In genomic region chr11:118003021-118003423, GRCh38 we compare ENCODE assay signal across 12 cellular contexts. TPM values are rescaled to one million over a fixed set of nuclear protein-coding genes. Genes with fewer than 3 reads are reported as not detected.
DNase-seq lines count a peak whose midpoint lies in the region; ATAC-seq and TF ChIP-seq lines count a peak whose summit lies in the region.
"Had no signal": no experiment of that assay in that cellular context is flagged by ENCODE, and none has a peak within 500 bp of the region (broad histone marks: within the 10 kb centered on the region; RNA-seq: fewer than 3 reads in every experiment).

No MANE protein-coding gene starts in this region.

- H3K4me1 Mint-ChIP-seq in activated naive CD4-positive, alpha-beta T cell treated with anti-CD3 and anti-CD28 coated beads for 36 hours (ENCODE audit: low read depth), result peaks cover 68% of the 10 kb centered on the region

- CTCF ChIA-PET in activated naive CD4-positive, alpha-beta T cell treated with anti-CD3 and anti-CD28 coated beads for 36 hours (lab: Charles Lee), result interaction anchor here (0.8 to 5.9 kb wide), 7 partner anchors 12 to 186 kb away, joined by 3 to 26 read pairs (median 4); no protein-coding TSS in a partner anchor

- H3K9ac ChIP-seq in mesenchymal stem cell (ENCODE audit: low read length), result peak overlapping the region; percentile 40
- H3K9ac ChIP-seq: KMS-11 had no signal

- ATAC-seq in GM19328 (IDR thresholded peaks at IDR 0.05; ENCODE audit: unreplicated experiment), result no peak
- no peak for ATAC-seq in GM18868 (IDR thresholded peaks at IDR 0.05; ENCODE audit: unreplicated experiment)

- H2BK15ac ChIP-seq in mesenchymal stem cell (ENCODE audit: low read depth, poor library complexity, severe bottlenecking), result no peak overlapping the region

- intact Hi-C loops in activated naive CD4-positive, alpha-beta T cell treated with anti-CD3 and anti-CD28 coated beads for 36 hours (cut with micrococcal nuclease), result loop anchor here (5.0 kb wide), 1 partner anchor 214 kb away; no protein-coding TSS in a partner anchor
- intact Hi-C loops in transverse colon (cut with DNase I; ENCODE audit: low total_unique reads), result no loop called here

- no peak overlapping the region for H4K91ac ChIP-seq in mesenchymal stem cell (ENCODE audit: low read length)

- no peak overlapping the region for H3K4me2 ChIP-seq in mesenchymal stem cell (ENCODE audit: low read length, poor library complexity, severe bottlenecking)
- H3K4me2 ChIP-seq: KMS-11 had no signal

- H3K36me3 Mint-ChIP-seq in activated naive CD4-positive, alpha-beta T cell treated with anti-CD3 and anti-CD28 coated beads for 36 hours (ENCODE audit: low read depth), result peaks cover 4% of the 10 kb centered on the region

- no peaks in the 10 kb centered on the region for H3K4me1 ChIP-seq in mesenchymal stem cell (ENCODE audit: control insufficient read depth, insufficient read depth, low read depth, low read length)
- peaks cover 8 to 23% (median 9%) of the 10 kb centered on the region in 4 donors for H3K4me1 ChIP-seq in transverse colon

- no peak overlapping the region for H3K23ac ChIP-seq in mesenchymal stem cell (ENCODE audit: low read length in 2 of 2)

- H3K27ac ChIP-seq in mesenchymal stem cell (ENCODE audit: low read length, poor library complexity, severe bottlenecking) (no peak overlapping the region), transverse colon (peak overlapping the region; percentile 67 to 82 (median 70))
- H3K27ac ChIP-seq: brain microvascular endothelial cell, KMS-11 had no signal

- no peak for TF ChIP-seq EP300 in transverse colon (IDR thresholded peaks at IDR 0.05; ENCODE audit: low read depth)

- H3K9me3 Mint-ChIP-seq in activated naive CD4-positive, alpha-beta T cell treated with anti-CD3 and anti-CD28 coated beads for 36 hours, result no peaks in the 10 kb centered on the region

- peak; percentile 6 for TF ChIP-seq POLR2A in transverse colon (IDR thresholded peaks at IDR 0.05)

- no peak overlapping the region for H2AK5ac ChIP-seq in mesenchymal stem cell (ENCODE audit: low read length, severe bottlenecking)

- WGBS in mesenchymal stem cell, result 63% methylated on average over 1 of the region's 1 CpG
- WGBS in transverse colon (ENCODE audit: low coverage in 1 of 2), 2 donors, result 52% methylated on average over 1 of the region's 1 CpG; no CpG with 5 or more reads in 1 of the 2 donors

- no peak for TF ChIP-seq CTCF in transverse colon (IDR thresholded peaks at IDR 0.05)

- no peak overlapping the region for H2AFZ ChIP-seq in mesenchymal stem cell (ENCODE audit: low read depth, low read length)

- no peaks in the 10 kb centered on the region for H3K36me3 ChIP-seq in mesenchymal stem cell (ENCODE audit: control insufficient read depth in 1 of 2, insufficient read depth in 2 of 2, low read depth in 1 of 2, low read length in 2 of 2)
- no peaks in the 10 kb centered on the region for H3K36me3 ChIP-seq in transverse colon
- H3K36me3 ChIP-seq: brain microvascular endothelial cell had no signal

- no peak overlapping the region for H3K4ac ChIP-seq in mesenchymal stem cell (ENCODE audit: low read depth in 1 of 2, low read length in 2 of 2)

- no peak overlapping the region for H3K4me3 Mint-ChIP-seq in activated naive CD4-positive, alpha-beta T cell treated with anti-CD3 and anti-CD28 coated beads for 36 hours

- no peak overlapping the region for H2BK5ac ChIP-seq in mesenchymal stem cell (ENCODE audit: low read depth, low read length, poor library complexity, severe bottlenecking)

- no peak overlapping the region for H2BK120ac ChIP-seq in mesenchymal stem cell (ENCODE audit: low read depth, low read length)

- no peaks in the 10 kb centered on the region for H3K79me1 ChIP-seq in mesenchymal stem cell (replicated peaks; ENCODE audit: low read length, poor library complexity, severe bottlenecking)

- H3K9me3 ChIP-seq in mesenchymal stem cell (ENCODE audit: control insufficient read depth, low read length), result no peaks in the 10 kb centered on the region
- H3K9me3 ChIP-seq in transverse colon, result no peaks in the 10 kb centered on the region

- no peaks in the 10 kb centered on the region for H3K27me3 Mint-ChIP-seq in activated naive CD4-positive, alpha-beta T cell treated with anti-CD3 and anti-CD28 coated beads for 36 hours (ENCODE audit: low read depth)

- H4K8ac ChIP-seq in mesenchymal stem cell (ENCODE audit: low read length), result no peak overlapping the region

- no peak overlapping the region for H3K4me3 ChIP-seq in mesenchymal stem cell (ENCODE audit: insufficient read depth in 1 of 2, low read depth in 1 of 2, low read length in 2 of 2)
- no peak overlapping the region for H3K4me3 ChIP-seq in transverse colon

- H3K14ac ChIP-seq in mesenchymal stem cell (ENCODE audit: low read length in 2 of 2), result no peak overlapping the region

- no peak for DNase-seq in activated naive CD4-positive, alpha-beta T cell treated with anti-CD3 and anti-CD28 coated beads for 36 hours
- no peak for DNase-seq in activated naive CD4-positive, alpha-beta T cell treated with anti-CD3 and anti-CD28 coated beads, Interleukin-2, amount 50 U/mL, for 16 hours
- peak; percentile 87 for DNase-seq in activated CD8-positive, alpha-beta memory T cell treated with anti-CD3 and anti-CD28 coated beads, Interleukin-2, amount 50 U/mL, for 48 hours
- DNase-seq in mesenchymal stem cell, result no peak
- peak; percentile 9 for DNase-seq in transverse colon
- no peak for DNase-seq in NCI-H2227 (lab: John Stamatoyannopoulos, UW; ENCODE audit: unreplicated experiment)
- DNase-seq: ACHN, brain microvascular endothelial cell, SIG-M5 had no signal

- H3K27me3 ChIP-seq in mesenchymal stem cell (ENCODE audit: control insufficient read depth in 1 of 2, insufficient read depth in 1 of 2, low read length in 2 of 2) (peaks cover 32 to 47% of the 10 kb centered on the region in 2 experiments), transverse colon (no peaks in the 10 kb centered on the region)
- H3K27me3 ChIP-seq: brain microvascular endothelial cell had no signal

- in situ Hi-C loops in transverse colon (cut with MboI; ENCODE audit: low pct_ligation_motif_present in 1 of 4, low pct_unique_long_range_greater_than_20kb in 1 of 4, low sequenced_read_pairs in 3 of 4), result no loop called here

- H2BK12ac ChIP-seq in mesenchymal stem cell (ENCODE audit: low read length in 2 of 2), result no peak overlapping the region

- H3K27ac Mint-ChIP-seq in activated naive CD4-positive, alpha-beta T cell treated with anti-CD3 and anti-CD28 coated beads for 36 hours, result peak overlapping the region; percentile 80

- peak overlapping the region; percentile 23 to 67 for H3K18ac ChIP-seq in mesenchymal stem cell (ENCODE audit: low read depth in 1 of 2, low read length in 2 of 2)

RNA-seq across cellular contexts. Expression of gene IL10RA, which starts 16.8 kb away (rescaled TPM):
- 10 to 100 TPM; 11.3 to 16.1 TPM for total RNA-seq in activated naive CD4-positive, alpha-beta T cell treated with anti-CD3 and anti-CD28 coated beads for 36 hours
- 0.07 TPM for polyA plus RNA-seq in mesenchymal stem cell (2013, experiment 1 of 2)
- 0.08 TPM for polyA plus RNA-seq in mesenchymal stem cell (2013, experiment 2 of 2)
- total RNA-seq in transverse colon, result 10 to 100 TPM in 3 of 4 donors, 1 to 10 TPM in 1; 2.8 to 25.4 (median 18.4) TPM

Comparison
In these comparisons a context has a peak if more than half of its experiments do, and no peak if none do; other contexts are left out.
1. DNase-seq: peak in activated CD8-positive, alpha-beta memory T cell treated with anti-CD3 and anti-CD28 coated beads, Interleukin-2, amount 50 U/mL, for 48 hours (single experiment) and transverse colon (single experiment); none in activated naive CD4-positive, alpha-beta T cell treated with anti-CD3 and anti-CD28 coated beads for 36 hours (single experiment), activated naive CD4-positive, alpha-beta T cell treated with anti-CD3 and anti-CD28 coated beads, Interleukin-2, amount 50 U/mL, for 16 hours (single experiment), mesenchymal stem cell (single experiment) and NCI-H2227 (single experiment).